19 cellular contexts compared by ENCODE assay signal in the genomic region with DNA sequence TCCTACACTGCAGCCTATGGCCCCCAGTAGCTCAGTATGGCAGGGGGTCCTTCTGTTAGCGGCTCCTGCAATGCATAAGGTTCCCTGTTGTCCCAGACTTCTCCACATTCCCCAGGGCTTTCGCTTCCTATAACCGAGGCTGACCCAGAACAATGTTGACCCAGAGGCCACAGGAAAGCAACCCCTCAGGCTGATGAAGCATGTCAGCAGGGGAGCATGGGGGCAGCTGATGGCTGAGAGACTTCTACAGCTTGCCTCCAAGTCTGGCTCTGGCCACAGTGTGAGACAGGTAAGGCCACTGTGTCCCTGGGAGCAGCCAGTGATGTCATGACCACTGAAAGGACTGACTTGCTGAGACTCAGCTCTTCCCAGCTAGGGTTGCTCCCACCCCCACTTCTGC. TPM values are rescaled to one million over a fixed set of nuclear protein-coding genes. Genes with fewer than 3 reads are reported as not detected.
"Had no signal": no experiment of that assay in that cellular context is flagged by ENCODE, and none has a peak within 500 bp of the region (broad histone marks: within the 10 kb centered on the region; RNA-seq: fewer than 3 reads in every experiment).

No MANE protein-coding gene starts in this region.

- H3K36me3 Mint-ChIP-seq: immature natural killer cell had no signal

- ATAC-seq: esophagus mucosa; heart right ventricle; left cardiac atrium; naive thymus-derived CD4-positive, alpha-beta T cell had no signal

- DNase-seq: cortex of kidney; dorsolateral prefrontal cortex; effector CD8-positive, alpha-beta T cell; heart right ventricle; immature natural killer cell; kidney; left cardiac atrium; naive thymus-derived CD4-positive, alpha-beta T cell; nephron progenitor cell; posterior cingulate gyrus; sigmoid colon; stimulated activated naive CD4-positive, alpha-beta T cell; uterus had no signal

- H3K4me1 ChIP-seq: sigmoid colon, uterus had no signal

- H3K27ac Mint-ChIP-seq: immature natural killer cell; naive thymus-derived CD4-positive, alpha-beta T cell; nephron progenitor cell; type B pancreatic cell had no signal

- H3K27me3 Mint-ChIP-seq: naive thymus-derived CD4-positive, alpha-beta T cell; type B pancreatic cell had no signal

- H3K27ac ChIP-seq: dorsolateral prefrontal cortex, heart right ventricle, neutrophil, sigmoid colon, skin epidermis, uterus had no signal

- H3K4me3 Mint-ChIP-seq: immature natural killer cell; naive thymus-derived CD4-positive, alpha-beta T cell; nephron progenitor cell; type B pancreatic cell had no signal

- H3K27me3 ChIP-seq: dorsolateral prefrontal cortex, heart right ventricle, neutrophil, sigmoid colon, uterus had no signal

- H3K4me3 ChIP-seq: dorsolateral prefrontal cortex, heart right ventricle, sigmoid colon, skin epidermis, uterus had no signal

- H3K9me3 Mint-ChIP-seq: immature natural killer cell; naive thymus-derived CD4-positive, alpha-beta T cell; nephron progenitor cell; type B pancreatic cell had no signal

- H3K36me3 ChIP-seq: neutrophil, sigmoid colon, uterus had no signal

- H3K9me3 ChIP-seq: heart right ventricle, neutrophil, sigmoid colon, uterus had no signal

RNA-seq across cellular contexts. Expression of gene OLFML1, which starts 15.9 kb away (rescaled TPM):
- total RNA-seq: mononuclear cell; naive thymus-derived CD4-positive, alpha-beta T cell; pulmonary artery endothelial cell had no signal
